In genomic region chr16:2980227-2981176, GRCh38 we compare ENCODE assay signal across 1 cellular context.
A peak's percentile ranks its signal among the peaks of the same experiment; 100 is the strongest.
TF ChIP-seq lines count a peak whose summit lies in the region.

Gene PKMYT1 (minus strand): TSS chr16:2980446. CDS start chr16:2979657, 789 bp downstream.

TF ChIP-seq in K562, 482 proteins besides CTCF, POLR2A, EP300 and RAD21 (continued from another document and continues in another):
- TF ChIP-seq CREB1 (IDR thresholded peaks at IDR 0.05) = no peak; the same call in 1 of the 2 replicates
- TF ChIP-seq CREB1 (CRISPR knock-in tag; IDR thresholded peaks at IDR 0.05) = peak; percentile 34; the same call in 1 of the 2 replicates
- peak; percentile 84 for TF ChIP-seq E2F1 (CRISPR knock-in tag; IDR thresholded peaks at IDR 0.05)
- 0 out of 2 replicates have a peak, but pooled peaks have one; percentile 18 for TF ChIP-seq ZSCAN29 (IDR thresholded peaks at IDR 0.05)
- peak; percentile 20 for TF ChIP-seq CHD1 (IDR thresholded peaks at IDR 0.05; ENCODE audit: low read length)
- TF ChIP-seq POLR2G (IDR thresholded peaks at IDR 0.05; ENCODE audit: low read depth, low read length) = peak; percentile 91
- no peak for TF ChIP-seq PBX2 (CRISPR knock-in tag; IDR thresholded peaks at IDR 0.05; ENCODE audit: low read depth)
- no peak for TF ChIP-seq PBX2 (tag; conservative IDR thresholded peaks at IDR 0.05; ENCODE audit: low read depth)
- no peak for TF ChIP-seq CHD2 (IDR thresholded peaks at IDR 0.05; ENCODE audit: low read depth, low read length)
- peak; percentile 30; the same call in 1 of the 2 replicates for TF ChIP-seq ESRRA (IDR thresholded peaks at IDR 0.05; ENCODE audit: borderline replicate concordance, low read depth)
- TF ChIP-seq E2F8 (IDR thresholded peaks at IDR 0.05; ENCODE audit: low read depth, partially characterized antibody) = peak; percentile 81
- 0 out of 2 replicates have a peak, but pooled peaks have one; percentile 59 for TF ChIP-seq REST (CRISPR knock-in tag; IDR thresholded peaks at IDR 0.05; ENCODE audit: low read depth)
- TF ChIP-seq RBM39 (optimal IDR thresholded peaks at IDR 0.05; ENCODE audit: low read depth, low read length) = peak; percentile 51
- peak; percentile 9; the same call in 1 of the 2 replicates for TF ChIP-seq CREB3L1 (IDR thresholded peaks at IDR 0.05; ENCODE audit: borderline replicate concordance, low read depth)
- TF ChIP-seq RREB1 (CRISPR knock-in tag; IDR thresholded peaks at IDR 0.05) = 0 out of 2 replicates have a peak, but pooled peaks have one; percentile 41
- TF ChIP-seq DDX20 (tag; IDR thresholded peaks at IDR 0.05; ENCODE audit: low read depth) = no peak
- TF ChIP-seq BCL6 (CRISPR knock-in tag; IDR thresholded peaks at IDR 0.05) = no peak
- peak; percentile 72 for TF ChIP-seq MAX (CRISPR knock-in tag; IDR thresholded peaks at IDR 0.05)
- TF ChIP-seq ZC3H4 (CRISPR knock-in tag; IDR thresholded peaks at IDR 0.05; ENCODE audit: borderline replicate concordance) = peak; percentile 91; the same call in 1 of the 2 replicates
- TF ChIP-seq FOXJ2 (tag; IDR thresholded peaks at IDR 0.05) = no peak
- TF ChIP-seq FUS (optimal IDR thresholded peaks at IDR 0.05; ENCODE audit: low read depth, low read length) = peak; percentile 83
- TF ChIP-seq STAT5A (IDR thresholded peaks at IDR 0.05; ENCODE audit: borderline replicate concordance, low read length) = no peak
- TF ChIP-seq SREBF2 (CRISPR knock-in tag; IDR thresholded peaks at IDR 0.05) = no peak
- peak; percentile 93 for TF ChIP-seq CCNT2 (IDR thresholded peaks at IDR 0.05; ENCODE audit: borderline replicate concordance, extremely low read depth, insufficient read length, low read depth, low read length)
- TF ChIP-seq SMAD2 (IDR thresholded peaks at IDR 0.05; ENCODE audit: low read depth, low read length) = no peak
- no peak; the same call in 1 of the 2 replicates for TF ChIP-seq E2F5 (CRISPR knock-in tag; IDR thresholded peaks at IDR 0.05)
- TF ChIP-seq SFPQ (IDR thresholded peaks at IDR 0.05; ENCODE audit: low read depth, low read length) = no peak
- TF ChIP-seq EZH2 (IDR thresholded peaks at IDR 0.05; ENCODE audit: borderline replicate concordance, low read depth, low read length) = no peak
- peak; percentile 97 for TF ChIP-seq ZFX (CRISPR knock-in tag; IDR thresholded peaks at IDR 0.05)
- TF ChIP-seq ZNF311 (CRISPR knock-in tag; IDR thresholded peaks at IDR 0.05) = no peak
- peak in 1 of 2 experiments; percentile 58; a peak in 1 of 4 replicates for TF ChIP-seq NONO (IDR thresholded peaks at IDR 0.05; ENCODE audit: low read depth in 2 of 2, low read length in 1 of 2)
- TF ChIP-seq NR2C1 (IDR thresholded peaks at IDR 0.05) = no peak
- TF ChIP-seq NR2C1 (tag; IDR thresholded peaks at IDR 0.05) = no peak
- TF ChIP-seq CBFA2T2 (conservative IDR thresholded peaks at IDR 0.05) = no peak
- peak; percentile 52 for TF ChIP-seq ZNF511 (CRISPR knock-in tag; IDR thresholded peaks at IDR 0.05)
